ENCODE assay signal across 7 cellular contexts in genomic region chr18:46070683-46071614, GRCh38. TPM values are rescaled to one million over a fixed set of nuclear protein-coding genes. Genes with fewer than 3 reads are reported as not detected.
DNase-seq lines count a peak whose midpoint lies in the region; ATAC-seq and TF ChIP-seq lines count a peak whose summit lies in the region.

No MANE protein-coding gene starts in this region.

- intact Hi-C loops in HCT116 (cut with micrococcal nuclease), result loop anchor here (5.0 kb wide), 1 partner anchor 144 kb away; no protein-coding TSS in a partner anchor

- TF ChIP-seq CTCF in HCT116 (IDR thresholded peaks at IDR 0.05 in 2 of 3, conservative IDR thresholded peaks at IDR 0.05 in 1 of 3; ENCODE audit: borderline replicate concordance in 1 of 3, insufficient read depth in 1 of 3, low read depth in 2 of 3, low read length in 2 of 3), result no peak
- no peak for TF ChIP-seq CTCF in epithelial cell of esophagus (IDR thresholded peaks at IDR 0.05; ENCODE audit: insufficient read depth, low read depth, low read length, missing control alignments)
- TF ChIP-seq CTCF in nephron (IDR thresholded peaks at IDR 0.05; ENCODE audit: unreplicated experiment in 3 of 3), result no peak

- TF ChIP-seq RAD21 in HCT116 (IDR thresholded peaks at IDR 0.05; ENCODE audit: low read depth), result no peak

- H3K9ac ChIP-seq in HCT116 (ENCODE audit: low read length) (peak overlapping the region; percentile 76), SK-N-MC (ENCODE audit: insufficient read length) (no peak overlapping the region)

- H3K27me3 ChIP-seq in HCT116 (ENCODE audit: insufficient read depth, low read length), result no peaks in the 10 kb centered on the region

- H2AFZ ChIP-seq in HCT116 (ENCODE audit: low read depth, low read length, poor library complexity, severe bottlenecking), result no peak overlapping the region

- TF ChIP-seq POLR2A in HCT116 (IDR thresholded peaks at IDR 0.05; ENCODE audit: borderline replicate concordance, extremely low read depth, insufficient read depth, insufficient read length), result no peak

- peak; percentile 1; the same call in 1 of the 2 replicates for ATAC-seq in HCT116
- ATAC-seq in GM21717 (IDR thresholded peaks at IDR 0.05; ENCODE audit: unreplicated experiment), result no peak

- H3K9me3 ChIP-seq in HCT116 (ENCODE audit: control insufficient read depth in 1 of 2, insufficient read depth in 1 of 2, low read depth in 1 of 2, low read length in 2 of 2) (no peaks in the 10 kb centered on the region), SK-N-MC (ENCODE audit: low read depth, low read length) (no peaks in the 10 kb centered on the region)

- POLR2A ChIA-PET in HCT116 (lab: Charles Lee), result interaction anchor here (1.1 kb wide), 1 partner anchor 9 kb away, joined by 3 read pairs; no protein-coding TSS in a partner anchor

- no peaks in the 10 kb centered on the region for H3K4me1 Mint-ChIP-seq in nephron

- no peaks in the 10 kb centered on the region for H4K20me1 ChIP-seq in HCT116 (ENCODE audit: insufficient read depth)

- no peaks in the 10 kb centered on the region for H3K9me2 ChIP-seq in HCT116 (ENCODE audit: insufficient read depth)

- DNase-seq in HCT116 (ENCODE audit: low read depth, low spot score) (no peak), SK-N-MC (ENCODE audit: low read depth, low spot score) (no peak), epithelial cell of esophagus (ENCODE audit: low read depth) (no peak), NCI-H2081 (lab: John Stamatoyannopoulos, UW) (no peak), DMS79 treated with DMSO at 0.1 percent for 48 hours (lab: John Stamatoyannopoulos, UW) (no peak)

- no TSS peak for BruUV-seq in HCT116 (replicated peaks; lab: Mats Ljungman, UMichigan)

- H3K4me3 ChIP-seq in HCT116 (replicated peaks in 1 of 2; ENCODE audit: low read depth in 1 of 2, low read length in 2 of 2) (peak overlapping the region; percentile 74 to 78), SK-N-MC (peak overlapping the region; percentile 85), epithelial cell of esophagus (ENCODE audit: low read length) (peak overlapping the region; percentile 79)

- CTCF ChIA-PET in HCT116 (lab: Charles Lee), result no interaction called here

- H3K36me3 ChIP-seq in HCT116 (ENCODE audit: control insufficient read depth in 1 of 2, insufficient read depth in 2 of 2, low read length in 2 of 2), result no peaks in the 10 kb centered on the region
- no peaks in the 10 kb centered on the region for H3K36me3 ChIP-seq in SK-N-MC (ENCODE audit: insufficient read depth, low read length)

- H3K36me3 Mint-ChIP-seq in nephron (ENCODE audit: low read depth), result no peaks in the 10 kb centered on the region

- H3K4me1 ChIP-seq in HCT116 (ENCODE audit: control insufficient read depth in 1 of 2, insufficient read depth in 2 of 2, low read length in 2 of 2), result peaks cover 18 to 47% of the 10 kb centered on the region in 2 experiments

- H3K4me3 Mint-ChIP-seq in nephron, result peak overlapping the region; percentile 42 to 85 (median 78)

- H3K27ac ChIP-seq in HCT116 (ENCODE audit: low read depth, low read length) (peak overlapping the region; percentile 61; the same call in 1 of the 2 replicates), SK-N-MC (no peak overlapping the region)

- no peak overlapping the region for H3K27ac Mint-ChIP-seq in nephron

- peaks cover 19% of the 10 kb centered on the region; the same call in 1 of the 2 replicates for H3K79me2 ChIP-seq in HCT116 (ENCODE audit: insufficient read depth, low read length)

- H3K4me2 ChIP-seq in HCT116 (ENCODE audit: low read length), result peak overlapping the region; percentile 82

- RAD21 ChIA-PET in HCT116 (lab: Charles Lee; ENCODE audit: low non-redundant PET in 1 of 2, low total read pairs in 2 of 2, uncharacterized antibody in 2 of 2, unreplicated experiment in 2 of 2), result no interaction called here

- no peaks in the 10 kb centered on the region for H3K27me3 Mint-ChIP-seq in nephron (ENCODE audit: low read depth)

- H3K9me3 Mint-ChIP-seq in nephron, result no peaks in the 10 kb centered on the region

TF ChIP-seq in HCT116, 20 proteins besides CTCF, POLR2A, EP300 and RAD21:
- TF ChIP-seq YY1 (IDR thresholded peaks at IDR 0.05; ENCODE audit: extremely low read depth, insufficient replicate concordance, low read depth, low read length) (no peak), EGR1 (IDR thresholded peaks at IDR 0.05; ENCODE audit: low read depth) (no peak), REST (IDR thresholded peaks at IDR 0.05; ENCODE audit: low read depth) (no peak), ELF1 (IDR thresholded peaks at IDR 0.05; ENCODE audit: borderline replicate concordance, low read depth) (no peak), ZFX (IDR thresholded peaks at IDR 0.05) (no peak), ATF3 (IDR thresholded peaks at IDR 0.05) (no peak), POLR2AphosphoS5 (IDR thresholded peaks at IDR 0.05; ENCODE audit: low read depth, low read length) (no peak), FOSL1 (IDR thresholded peaks at IDR 0.05; ENCODE audit: low read depth) (no peak), TCF7L2 (IDR thresholded peaks at IDR 0.05; ENCODE audit: borderline replicate concordance, extremely low read depth, insufficient read depth, insufficient read length) (no peak), EZH2 (IDR thresholded peaks at IDR 0.05) (no peak), SIN3A (IDR thresholded peaks at IDR 0.05; ENCODE audit: low read depth) (no peak), CBX3 (IDR thresholded peaks at IDR 0.05; ENCODE audit: low read depth) (no peak), JUND (IDR thresholded peaks at IDR 0.05) (no peak), EZH2phosphoT487 (IDR thresholded peaks at IDR 0.05; ENCODE audit: borderline replicate concordance) (no peak), CEBPB (IDR thresholded peaks at IDR 0.05; ENCODE audit: low read depth) (no peak)

RNA-seq across cellular contexts. Expression of gene PSTPIP2, which starts 1.1 kb away (rescaled TPM):
- 20.0 TPM for total RNA-seq in HCT116 (2021; ENCODE audit: unreplicated experiment)
- polyA plus RNA-seq in HCT116 (2012), result 10.3 and 11.3 TPM in 2 replicates

RNA-seq across cellular contexts. Expression of gene ATP5F1A, which starts 27.1 kb away (rescaled TPM):
- total RNA-seq in HCT116 (2021; ENCODE audit: unreplicated experiment), result 563 TPM
- polyA plus RNA-seq in HCT116 (2012), result 437 and 495 TPM in 2 replicates

RNA-seq across cellular contexts. Expression of gene HAUS1, which starts 33.2 kb away (rescaled TPM):
- 46.2 TPM for total RNA-seq in HCT116 (2021; ENCODE audit: unreplicated experiment)
- polyA plus RNA-seq in HCT116 (2012), result 23.8 and 39.9 TPM in 2 replicates
